Comparison of ENCODE assay signal across 8 cellular contexts in the genomic region with DNA sequence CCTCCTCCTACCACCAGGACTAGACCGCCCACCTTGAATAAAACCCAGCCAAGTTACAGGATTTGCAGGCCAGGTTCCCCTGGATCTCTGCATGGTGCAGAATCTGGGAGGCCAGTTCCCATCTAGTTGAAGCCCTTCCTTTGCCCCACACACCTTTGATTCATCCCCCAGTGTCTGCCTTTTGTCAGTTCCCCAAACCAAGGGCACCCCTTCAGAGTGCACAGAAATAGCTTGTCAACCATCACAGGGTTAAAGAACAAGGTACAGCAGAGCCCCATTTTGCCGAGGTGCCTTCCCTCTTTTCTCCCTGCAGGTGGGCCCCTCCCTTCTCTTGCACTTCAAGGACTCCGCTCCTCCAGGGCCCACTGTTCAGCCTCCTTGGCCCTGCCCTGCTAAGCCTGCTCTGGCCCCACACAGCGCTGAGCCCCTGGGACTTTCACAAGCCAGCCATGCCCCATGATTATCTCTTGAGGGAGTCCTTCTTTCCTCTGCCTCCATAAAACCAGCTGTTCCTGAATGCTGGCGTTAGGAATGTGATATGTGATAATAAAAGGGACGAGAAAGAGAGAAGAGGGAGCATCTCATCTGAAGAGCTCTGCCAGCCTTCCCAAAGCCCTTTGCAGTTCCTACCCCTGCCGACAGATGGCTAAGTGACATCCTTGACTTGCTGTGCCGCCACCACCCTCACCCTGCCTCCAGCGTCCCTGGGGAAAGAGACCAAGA.
DNase-seq lines count a peak whose midpoint lies in the region; ATAC-seq, FAIRE-seq and TF ChIP-seq lines count a peak whose summit lies in the region.

No MANE protein-coding gene starts in this region.

- intact Hi-C loops in heart right ventricle (cut with DNase I) = loop anchor here in 1 of 10 donors (5.0 kb wide), 1 partner anchor 159 kb away; no protein-coding TSS in a partner anchor

- DNase-seq in Daoy (ENCODE audit: low read depth) (peak; percentile 64), HTR-8/SVneo (ENCODE audit: insufficient read length, low spot score) (no peak), heart right ventricle (no peak), NCI-H2081 (lab: John Stamatoyannopoulos, UW) (no peak), NCI-H1092 treated with DMSO at 0.1 percent for 48 hours (lab: John Stamatoyannopoulos, UW) (no peak)
- DNase-seq in activated CD8-positive, alpha-beta T cell treated with anti-CD3 and anti-CD28 coated beads, Interleukin-2, amount 10 ng/mL, durations not matched to agents 7 days and 5 days = peak; percentile 33
- DNase-seq in stimulated activated CD8-positive, alpha-beta memory T cell treated with anti-CD3 and anti-CD28 coated beads, Interleukin-4, amount 100 ng/mL, for 24 hours (ENCODE audit: low read depth) = peak; percentile 10

- no peaks in the 10 kb centered on the region for H3K36me3 Mint-ChIP-seq in activated CD8-positive, alpha-beta T cell treated with anti-CD3 and anti-CD28 coated beads, Interleukin-2, amount 10 ng/mL, durations not matched to agents 7 days and 5 days (ENCODE audit: low read depth)

- FAIRE-seq in HTR-8/SVneo (lab: Jason Lieb, UNC) = peak; percentile 54

- no peak overlapping the region for H3K4me3 Mint-ChIP-seq in activated CD8-positive, alpha-beta T cell treated with anti-CD3 and anti-CD28 coated beads, Interleukin-2, amount 10 ng/mL, durations not matched to agents 7 days and 5 days

- no peaks in the 10 kb centered on the region for H3K9me3 Mint-ChIP-seq in activated CD8-positive, alpha-beta T cell treated with anti-CD3 and anti-CD28 coated beads, Interleukin-2, amount 10 ng/mL, durations not matched to agents 7 days and 5 days (ENCODE audit: insufficient read depth)

- H3K27ac ChIP-seq in heart right ventricle = peak overlapping the region in 1 of 10 donors; percentile 12

- H3K4me1 Mint-ChIP-seq in activated CD8-positive, alpha-beta T cell treated with anti-CD3 and anti-CD28 coated beads, Interleukin-2, amount 10 ng/mL, durations not matched to agents 7 days and 5 days (ENCODE audit: low read depth) = no peaks in the 10 kb centered on the region

- no peaks in the 10 kb centered on the region for H3K9me3 ChIP-seq in heart right ventricle

- TF ChIP-seq CTCF in heart right ventricle (IDR thresholded peaks at IDR 0.05) = peak in 8 of 9 donors; percentile 15 to 61 (median 48)

- no peaks in the 10 kb centered on the region for H3K27me3 Mint-ChIP-seq in activated CD8-positive, alpha-beta T cell treated with anti-CD3 and anti-CD28 coated beads, Interleukin-2, amount 10 ng/mL, durations not matched to agents 7 days and 5 days (ENCODE audit: low read depth)

- no peaks in the 10 kb centered on the region for H3K36me3 ChIP-seq in heart right ventricle

- H3K4me1 ChIP-seq in heart right ventricle = peaks cover 0 to 2% (median 0%) of the 10 kb centered on the region in 9 donors

- CTCF ChIA-PET in activated CD8-positive, alpha-beta T cell treated with anti-CD3 and anti-CD28 coated beads, Interleukin-2, amount 10 ng/mL, durations not matched to agents 7 days and 5 days (lab: Charles Lee) = interaction anchor here (1.2 to 1.6 kb wide), 3 partner anchors 9 to 1255 kb away, joined by 3 to 7 read pairs (median 3); no protein-coding TSS in a partner anchor

- H3K4me3 ChIP-seq in heart right ventricle = no peak overlapping the region

- 61 to 69% methylated on average over 9 of the region's 9 CpGs for WGBS in heart right ventricle, 2 donors

- POLR2A ChIA-PET in activated CD8-positive, alpha-beta T cell treated with anti-CD3 and anti-CD28 coated beads, Interleukin-2, amount 10 ng/mL, durations not matched to agents 7 days and 5 days (lab: Charles Lee) = no interaction called here

- no peak overlapping the region for H3K27ac Mint-ChIP-seq in activated CD8-positive, alpha-beta T cell treated with anti-CD3 and anti-CD28 coated beads, Interleukin-2, amount 10 ng/mL, durations not matched to agents 7 days and 5 days

- H3K27me3 ChIP-seq in heart right ventricle = peaks cover 0 to 16% (median 4%) of the 10 kb centered on the region in 7 donors

- ATAC-seq in activated CD8-positive, alpha-beta T cell treated with anti-CD3 and anti-CD28 coated beads, Interleukin-2, amount 10 ng/mL, durations not matched to agents 7 days and 5 days = no peak
- ATAC-seq in heart right ventricle (peak in 3 of 8 donors; percentile 30 to 59 (median 40)), HG02973 (IDR thresholded peaks at IDR 0.05; ENCODE audit: unreplicated experiment) (no peak)

Comparison
In these comparisons a context has a peak if more than half of its experiments do, and no peak if none do; other contexts are left out.
1. DNase-seq: peak in Daoy (single experiment), activated CD8-positive, alpha-beta T cell treated with anti-CD3 and anti-CD28 coated beads, Interleukin-2, amount 10 ng/mL, durations not matched to agents 7 days and 5 days (single experiment) and stimulated activated CD8-positive, alpha-beta memory T cell treated with anti-CD3 and anti-CD28 coated beads, Interleukin-4, amount 100 ng/mL, for 24 hours (single experiment); none in HTR-8/SVneo (single experiment), heart right ventricle (0 of 2), NCI-H2081 (0 of 2) and NCI-H1092 treated with DMSO at 0.1 percent for 48 hours (single experiment).